17 cellular contexts compared by ENCODE assay signal in genomic region chr17:9256361-9256943, GRCh38.
DNase-seq lines count a peak whose midpoint lies in the region; ATAC-seq and TF ChIP-seq lines count a peak whose summit lies in the region.
"Had no signal": no experiment of that assay in that cellular context is flagged by ENCODE, and none has a peak within 500 bp of the region (broad histone marks: within the 10 kb centered on the region; RNA-seq: fewer than 3 reads in every experiment).

No MANE protein-coding gene starts in this region.

- H3K4me2 ChIP-seq in BLaER1 treated with 17β-estradiol and CSF1 and Interleukin-3, amounts not matched to agents 10 nM and 100 nM = peak overlapping the region; percentile 32 to 97 (median 86)
- peak overlapping the region; percentile 34 for H3K4me2 ChIP-seq in GM23248 (ENCODE audit: unreplicated experiment)

- DNase-seq in GM23248 = no peak
- DNase-seq in Panc1 (ENCODE audit: low read depth, low spot score) = no peak
- no peak for DNase-seq in memory B cell (ENCODE audit: low spot score in 2 of 2)
- no peak for DNase-seq in H4 (ENCODE audit: low spot score)
- no peak for DNase-seq in NCI-H446 treated with DMSO at 0.1 percent for 48 hours (lab: John Stamatoyannopoulos, UW)
- DNase-seq in adrenal gland = no peak
- DNase-seq in NCI-H1930 (lab: John Stamatoyannopoulos, UW) = no peak
- DNase-seq: activated CD4-positive, alpha-beta T cell treated with anti-CD3 and anti-CD28 coated beads for 4 hours; activated naive CD8-positive, alpha-beta T cell treated with anti-CD3 and anti-CD28 coated beads, Interleukin-2, amount 10 ng/mL, durations not matched to agents 7 days and 5 days; activated T-cell treated with anti-CD3 and anti-CD28 coated beads for 4 hours; effector CD8-positive, alpha-beta T cell; NCI-H2029 treated with DMSO at 0.1 percent for 48 hours; NCI-H774; stimulated activated naive CD4-positive, alpha-beta T cell had no signal

- CTCF ChIA-PET in Panc1 (lab: Charles Lee) = no interaction called here

- peaks cover 24 to 64% (median 45%) of the 10 kb centered on the region in 10 experiments for H3K4me1 ChIP-seq in BLaER1 treated with 17β-estradiol and CSF1 and Interleukin-3, amounts not matched to agents 10 nM and 100 nM
- H3K4me1 ChIP-seq in GM23248 (ENCODE audit: insufficient read depth) = 0 out of 2 replicates have a peak, but pooled peaks cover 11% of the 10 kb centered on the region
- H3K4me1 ChIP-seq in Panc1 (ENCODE audit: control insufficient read depth, insufficient read depth, low read length) = peaks cover 26% of the 10 kb centered on the region
- no peaks in the 10 kb centered on the region for H3K4me1 ChIP-seq in adrenal gland (replicated peaks in 1 of 2)
- H3K4me1 ChIP-seq: parathyroid adenoma had no signal

- in situ Hi-C loops in GM23248 (cut with MboI) = no loop called here
- in situ Hi-C loops in Panc1 (cut with HindIII; ENCODE audit: low pct_unique_long_range_greater_than_20kb, low sequenced_read_pairs) = no loop called here

- H3K36me3 Mint-ChIP-seq in memory B cell = peaks cover 18% of the 10 kb centered on the region
- H3K36me3 Mint-ChIP-seq: activated naive CD8-positive, alpha-beta T cell treated with anti-CD3 and anti-CD28 coated beads, Interleukin-2, amount 10 ng/mL, durations not matched to agents 7 days and 5 days had no signal

- 79 to 84% methylated on average over 12 of the region's 12 CpGs for WGBS in GM23248 (ENCODE audit: low coverage in 1 of 2, low lambda C conversion rate in 2 of 2, missing lambda C conversion rate in 2 of 2), 2 experiments
- 74 to 82% (median 79%) methylated on average over 12 of the region's 12 CpGs for WGBS in adrenal gland, 4 donors

- no peak overlapping the region for H2AFZ ChIP-seq in GM23248
- H2AFZ ChIP-seq: parathyroid adenoma had no signal

- TF ChIP-seq CTCF in Panc1 (IDR thresholded peaks at IDR 0.05) = no peak
- no peak for TF ChIP-seq CTCF in adrenal gland (IDR thresholded peaks at IDR 0.05)

- H3K79me2 ChIP-seq in GM23248 (ENCODE audit: insufficient read depth) = no peaks in the 10 kb centered on the region
- H3K79me2 ChIP-seq: parathyroid adenoma had no signal

- H4K20me1 ChIP-seq in BLaER1 treated with 17β-estradiol and CSF1 and Interleukin-3, amounts not matched to agents 10 nM and 100 nM = peaks cover 25 to 55% (median 44%) of the 10 kb centered on the region in 11 experiments; a peak in 20 of 22 replicates
- H4K20me1 ChIP-seq in GM23248 (ENCODE audit: insufficient read depth) = no peaks in the 10 kb centered on the region

- POLR2A ChIA-PET in Panc1 (lab: Charles Lee) = no interaction called here

- ATAC-seq in Panc1 (no peak; the same call in 1 of the 2 replicates), memory B cell (ENCODE audit: low read depth) (peak; percentile 85)
- ATAC-seq: left lobe of liver had no signal

- intact Hi-C loops in Panc1 (cut with micrococcal nuclease; ENCODE audit: unreplicated experiment) (no loop called here), adrenal gland (cut with DNase I) (no loop called here)

- H3K9me3 ChIP-seq in BLaER1 treated with 17β-estradiol and CSF1 and Interleukin-3, amounts not matched to agents 10 nM and 100 nM (replicated peaks in 1 of 11) = no peaks in the 10 kb centered on the region
- H3K9me3 ChIP-seq in GM23248 (ENCODE audit: low read depth) (no peaks in the 10 kb centered on the region), Panc1 (ENCODE audit: control insufficient read depth, insufficient read depth, low read depth, low read length) (no peaks in the 10 kb centered on the region), adrenal gland (replicated peaks in 1 of 3) (no peaks in the 10 kb centered on the region)

- H3K27me3 Mint-ChIP-seq in memory B cell = no peaks in the 10 kb centered on the region
- H3K27me3 Mint-ChIP-seq: activated naive CD8-positive, alpha-beta T cell treated with anti-CD3 and anti-CD28 coated beads, Interleukin-2, amount 10 ng/mL, durations not matched to agents 7 days and 5 days had no signal

- TF ChIP-seq POLR2A in adrenal gland (IDR thresholded peaks at IDR 0.05) = no peak

- no peaks in the 10 kb centered on the region for H3K9me3 Mint-ChIP-seq in memory B cell

- no TSS peak for BruUV-seq in Panc1 (replicated peaks; lab: Mats Ljungman, UMichigan)

- no peaks in the 10 kb centered on the region; a peak in 1 of 22 replicates for H3K36me3 ChIP-seq in BLaER1 treated with 17β-estradiol and CSF1 and Interleukin-3, amounts not matched to agents 10 nM and 100 nM
- H3K36me3 ChIP-seq in GM23248 (ENCODE audit: low read depth) (no peaks in the 10 kb centered on the region), Panc1 (ENCODE audit: control insufficient read depth, insufficient read depth, low read length) (no peaks in the 10 kb centered on the region), adrenal gland (replicated peaks in 1 of 2) (no peaks in the 10 kb centered on the region)

- peak overlapping the region in 2 of 11 experiments; percentile 26 to 49; a peak in 2 of 22 replicates for H3K9ac ChIP-seq in BLaER1 treated with 17β-estradiol and CSF1 and Interleukin-3, amounts not matched to agents 10 nM and 100 nM
- H3K9ac ChIP-seq in GM23248 = no peak overlapping the region
- H3K9ac ChIP-seq: parathyroid adenoma had no signal

- peaks cover 12% of the 10 kb centered on the region for H3K4me1 Mint-ChIP-seq in memory B cell

- H3K4me3 Mint-ChIP-seq in memory B cell = no peak overlapping the region
- H3K4me3 Mint-ChIP-seq: activated naive CD8-positive, alpha-beta T cell treated with anti-CD3 and anti-CD28 coated beads, Interleukin-2, amount 10 ng/mL, durations not matched to agents 7 days and 5 days had no signal

- no peak overlapping the region for H3K27ac Mint-ChIP-seq in memory B cell
- H3K27ac Mint-ChIP-seq: activated naive CD8-positive, alpha-beta T cell treated with anti-CD3 and anti-CD28 coated beads, Interleukin-2, amount 10 ng/mL, durations not matched to agents 7 days and 5 days had no signal

- H3K4me3 ChIP-seq in BLaER1 treated with 17β-estradiol and CSF1 and Interleukin-3, amounts not matched to agents 10 nM and 100 nM = peak overlapping the region in 4 of 10 experiments; percentile 6 to 43 (median 22); a peak in 4 of 20 replicates
- H3K4me3 ChIP-seq in GM23248 (no peak overlapping the region), Panc1 (ENCODE audit: low read depth in 2 of 2, low read length in 2 of 2) (no peak overlapping the region), adrenal gland (no peak overlapping the region)

- H3K27me3 ChIP-seq in BLaER1 treated with 17β-estradiol and CSF1 and Interleukin-3, amounts not matched to agents 10 nM and 100 nM = peaks cover 17 to 40% (median 29%) of the 10 kb centered on the region in 11 experiments; a peak in 21 of 22 replicates
- H3K27me3 ChIP-seq in GM23248 (replicated peaks; ENCODE audit: insufficient read depth) (no peaks in the 10 kb centered on the region), Panc1 (ENCODE audit: control insufficient read depth, insufficient read depth, low read length) (no peaks in the 10 kb centered on the region), adrenal gland (no peaks in the 10 kb centered on the region)

- no peaks in the 10 kb centered on the region for H3K9me2 ChIP-seq in GM23248 (ENCODE audit: insufficient read depth)

- H3K27ac ChIP-seq in BLaER1 treated with 17β-estradiol and CSF1 and Interleukin-3, amounts not matched to agents 10 nM and 100 nM = 0 out of 22 replicates have a peak overlapping the region, but pooled peaks of 1 of the 11 experiments have one; percentile 2
- H3K27ac ChIP-seq in GM23248 = 0 out of 2 replicates have a peak overlapping the region, but pooled peaks have one; percentile 43
- peak overlapping the region; percentile 65 for H3K27ac ChIP-seq in Panc1 (ENCODE audit: low read length)
- no peak overlapping the region for H3K27ac ChIP-seq in adrenal gland
- H3K27ac ChIP-seq: parathyroid adenoma had no signal

- peaks cover 4% of the 10 kb centered on the region; the same call in 1 of the 2 replicates for H3F3A ChIP-seq in GM23248 (ENCODE audit: insufficient read depth)

Comparison
In these comparisons a context has a peak if more than half of its experiments do, and no peak if none do; other contexts are left out.
1. H3K27ac ChIP-seq: peak in GM23248 (single experiment) and Panc1 (single experiment); none in adrenal gland (0 of 5).